In the genomic region with DNA sequence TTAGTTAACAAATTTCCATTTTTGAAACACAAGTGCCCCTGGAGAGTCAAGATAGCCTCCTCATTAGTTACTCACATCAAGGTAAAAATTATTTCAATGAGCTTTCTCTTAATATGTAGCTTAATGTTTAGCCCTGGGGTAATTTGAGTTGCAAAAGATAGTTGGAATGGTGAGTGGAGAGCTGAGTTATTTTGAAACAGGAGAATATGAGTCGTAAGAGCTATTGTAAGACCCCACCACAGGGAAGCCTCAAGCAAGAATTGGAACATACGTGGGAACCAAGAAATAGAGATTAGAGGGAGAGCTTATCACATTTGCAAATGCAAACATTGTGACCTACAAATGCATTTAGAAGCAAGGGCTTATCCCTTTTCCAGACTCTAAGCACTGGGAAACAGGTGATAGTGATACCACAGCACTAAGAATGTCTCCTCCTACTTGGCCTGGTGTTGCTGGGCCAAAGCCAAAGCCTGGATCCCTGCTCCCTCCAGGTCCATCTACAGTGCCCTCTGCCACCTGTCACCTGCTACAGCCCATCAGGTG, we compare ENCODE assay signal across 10 cellular contexts.
DNase-seq lines count a peak whose midpoint lies in the region; ATAC-seq and TF ChIP-seq lines count a peak whose summit lies in the region.
"Had no signal": no experiment of that assay in that cellular context is flagged by ENCODE, and none has a peak within 500 bp of the region (broad histone marks: within the 10 kb centered on the region; RNA-seq: fewer than 3 reads in every experiment).

No MANE protein-coding gene starts in this region.

- peak overlapping the region; percentile 29 to 47 for H2BK12ac ChIP-seq in mesenchymal stem cell (ENCODE audit: low read length in 2 of 2)

- H3K9me3 ChIP-seq in mesenchymal stem cell (ENCODE audit: control insufficient read depth, low read length), result no peaks in the 10 kb centered on the region
- H3K9me3 ChIP-seq in upper lobe of left lung, result no peaks in the 10 kb centered on the region

- no peak overlapping the region for H3K4me3 Mint-ChIP-seq in activated naive CD8-positive, alpha-beta T cell treated with anti-CD3 and anti-CD28 coated beads, Interleukin-2, amount 50 U/mL, for 24 hours
- H3K4me3 Mint-ChIP-seq: naive thymus-derived CD4-positive, alpha-beta T cell had no signal

- H3K23ac ChIP-seq in mesenchymal stem cell (ENCODE audit: low read length in 2 of 2), result no peak overlapping the region

- no peak overlapping the region for H2AFZ ChIP-seq in mesenchymal stem cell (ENCODE audit: low read depth, low read length)

- peaks cover 31% of the 10 kb centered on the region for H3K4me1 Mint-ChIP-seq in activated naive CD8-positive, alpha-beta T cell treated with anti-CD3 and anti-CD28 coated beads, Interleukin-2, amount 50 U/mL, for 24 hours

- H3K4me3 ChIP-seq in mesenchymal stem cell (ENCODE audit: insufficient read depth in 1 of 2, low read depth in 1 of 2, low read length in 2 of 2), result no peak overlapping the region
- H3K4me3 ChIP-seq in upper lobe of left lung, result no peak overlapping the region

- no peaks in the 10 kb centered on the region for H3K36me3 Mint-ChIP-seq in activated naive CD8-positive, alpha-beta T cell treated with anti-CD3 and anti-CD28 coated beads, Interleukin-2, amount 50 U/mL, for 24 hours (ENCODE audit: low read depth)
- H3K36me3 Mint-ChIP-seq: naive thymus-derived CD4-positive, alpha-beta T cell had no signal

- peaks cover 3% of the 10 kb centered on the region for H3K27me3 Mint-ChIP-seq in activated naive CD8-positive, alpha-beta T cell treated with anti-CD3 and anti-CD28 coated beads, Interleukin-2, amount 50 U/mL, for 24 hours

- H3K27me3 ChIP-seq in mesenchymal stem cell (ENCODE audit: control insufficient read depth in 1 of 2, insufficient read depth in 1 of 2, low read length in 2 of 2), result no peaks in the 10 kb centered on the region
- no peaks in the 10 kb centered on the region for H3K27me3 ChIP-seq in upper lobe of left lung

- H2BK5ac ChIP-seq in mesenchymal stem cell (ENCODE audit: low read depth, low read length, poor library complexity, severe bottlenecking), result no peak overlapping the region

- H3K14ac ChIP-seq in mesenchymal stem cell (ENCODE audit: low read length in 2 of 2), result no peak overlapping the region

- peak overlapping the region; percentile 75 for H4K8ac ChIP-seq in mesenchymal stem cell (ENCODE audit: low read length)

- H3K79me1 ChIP-seq in mesenchymal stem cell (replicated peaks; ENCODE audit: low read length, poor library complexity, severe bottlenecking), result no peaks in the 10 kb centered on the region

- no peak for TF ChIP-seq CTCF in upper lobe of left lung (IDR thresholded peaks at IDR 0.05)

- peak overlapping the region; percentile 67 for H4K91ac ChIP-seq in mesenchymal stem cell (ENCODE audit: low read length)

- peak; percentile 85 for ATAC-seq in activated naive CD8-positive, alpha-beta T cell treated with anti-CD3 and anti-CD28 coated beads, Interleukin-2, amount 50 U/mL, for 24 hours
- ATAC-seq in HG02981 (IDR thresholded peaks at IDR 0.05; ENCODE audit: unreplicated experiment), result no peak
- ATAC-seq in GM19023 (IDR thresholded peaks at IDR 0.05; ENCODE audit: unreplicated experiment), result no peak
- no peak for ATAC-seq in upper lobe of left lung (ENCODE audit: low FRiP score in 2 of 2)
- ATAC-seq: naive thymus-derived CD4-positive, alpha-beta T cell had no signal

- TF ChIP-seq RAD21 in Ishikawa (IDR thresholded peaks at IDR 0.05; ENCODE audit: low read depth), result peak; percentile 9; the same call in 1 of the 2 replicates

- peaks cover 6% of the 10 kb centered on the region for H3K9me3 Mint-ChIP-seq in activated naive CD8-positive, alpha-beta T cell treated with anti-CD3 and anti-CD28 coated beads, Interleukin-2, amount 50 U/mL, for 24 hours

- peak overlapping the region; percentile 70 for H3K27ac Mint-ChIP-seq in activated naive CD8-positive, alpha-beta T cell treated with anti-CD3 and anti-CD28 coated beads, Interleukin-2, amount 50 U/mL, for 24 hours
- H3K27ac Mint-ChIP-seq: naive thymus-derived CD4-positive, alpha-beta T cell had no signal

- no peak for TF ChIP-seq POLR2A in upper lobe of left lung (IDR thresholded peaks at IDR 0.05)

- no peak overlapping the region for H3K9ac ChIP-seq in mesenchymal stem cell (ENCODE audit: low read length)

- peaks cover 5% of the 10 kb centered on the region for H3K4me1 ChIP-seq in mesenchymal stem cell (ENCODE audit: control insufficient read depth, insufficient read depth, low read depth, low read length)
- peaks cover 0 to 11% (median 7%) of the 10 kb centered on the region in 4 donors for H3K4me1 ChIP-seq in upper lobe of left lung

- peak overlapping the region in 1 of 2 experiments; percentile 15 for H3K4ac ChIP-seq in mesenchymal stem cell (ENCODE audit: low read depth in 1 of 2, low read length in 2 of 2)

- H3K36me3 ChIP-seq in mesenchymal stem cell (ENCODE audit: control insufficient read depth in 1 of 2, insufficient read depth in 2 of 2, low read depth in 1 of 2, low read length in 2 of 2), result no peaks in the 10 kb centered on the region
- H3K36me3 ChIP-seq in upper lobe of left lung, result no peaks in the 10 kb centered on the region

- peak overlapping the region; percentile 16 for H3K4me2 ChIP-seq in mesenchymal stem cell (ENCODE audit: low read length, poor library complexity, severe bottlenecking)

- peak overlapping the region in 1 of 2 experiments; percentile 69 for H3K18ac ChIP-seq in mesenchymal stem cell (ENCODE audit: low read depth in 1 of 2, low read length in 2 of 2)

- H3K27ac ChIP-seq in mesenchymal stem cell (ENCODE audit: low read length, poor library complexity, severe bottlenecking) (peak overlapping the region; percentile 20), upper lobe of left lung (no peak overlapping the region)

- TF ChIP-seq EP300 in Ishikawa (IDR thresholded peaks at IDR 0.05; ENCODE audit: borderline replicate concordance), result peak; percentile 54; the same call in 1 of the 2 replicates
- TF ChIP-seq EP300 in upper lobe of left lung (IDR thresholded peaks at IDR 0.05), result no peak

- DNase-seq in Daoy (ENCODE audit: low read depth), result peak; percentile 38
- no peak for DNase-seq in activated naive CD8-positive, alpha-beta T cell treated with anti-CD3 and anti-CD28 coated beads, Interleukin-2, amount 50 U/mL, for 24 hours
- DNase-seq in mesenchymal stem cell, result peak; percentile 65
- no peak for DNase-seq in DMS153 treated with DMSO at 0.1 percent for 48 hours (lab: John Stamatoyannopoulos, UW; ENCODE audit: unreplicated experiment)
- no peak for DNase-seq in upper lobe of left lung
- DNase-seq: naive thymus-derived CD4-positive, alpha-beta T cell; SHP77 had no signal

- no peak overlapping the region for H2BK120ac ChIP-seq in mesenchymal stem cell (ENCODE audit: low read depth, low read length)

- H2BK15ac ChIP-seq in mesenchymal stem cell (ENCODE audit: low read depth, poor library complexity, severe bottlenecking), result no peak overlapping the region

- WGBS in mesenchymal stem cell, result 38% methylated on average over 2 of the region's 2 CpGs
- 43 to 65% methylated on average over 2 of the region's 2 CpGs for WGBS in upper lobe of left lung, 2 donors

- H2AK5ac ChIP-seq in mesenchymal stem cell (ENCODE audit: low read length, severe bottlenecking), result peak overlapping the region; percentile 14

TF ChIP-seq in Ishikawa, 13 proteins besides CTCF, POLR2A, EP300 and RAD21:
- TF ChIP-seq NFIC (IDR thresholded peaks at IDR 0.05) (peak; percentile 84), TCF12 (IDR thresholded peaks at IDR 0.05; ENCODE audit: low read depth) (peak; percentile 82), TEAD4 (IDR thresholded peaks at IDR 0.05) (peak; percentile 45; the same call in 1 of the 2 replicates), ZBTB7A (IDR thresholded peaks at IDR 0.05; ENCODE audit: low read depth) (no peak), YY1 (IDR thresholded peaks at IDR 0.05; ENCODE audit: low read depth) (no peak)
- TF ChIP-seq, protein P1, sequence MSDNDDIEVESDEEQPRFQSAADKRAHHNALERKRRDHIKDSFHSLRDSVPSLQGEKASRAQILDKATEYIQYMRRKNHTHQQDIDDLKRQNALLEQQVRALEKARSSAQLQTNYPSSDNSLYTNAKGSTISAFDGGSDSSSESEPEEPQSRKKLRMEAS (IDR thresholded peaks at IDR 0.05), result 0 out of 2 replicates have a peak, but pooled peaks have one; percentile 19
TF ChIP-seq in Ishikawa: peak in this region for 4.

Comparison
In these comparisons a context has a peak if more than half of its experiments do, and no peak if none do; other contexts are left out.
1. DNase-seq: peak in Daoy (single experiment) and mesenchymal stem cell (single experiment); none in activated naive CD8-positive, alpha-beta T cell treated with anti-CD3 and anti-CD28 coated beads, Interleukin-2, amount 50 U/mL, for 24 hours (single experiment), DMS153 treated with DMSO at 0.1 percent for 48 hours (single experiment) and upper lobe of left lung (0 of 2).